Comparison of ENCODE assay signal across 8 cellular contexts in the genomic region with DNA sequence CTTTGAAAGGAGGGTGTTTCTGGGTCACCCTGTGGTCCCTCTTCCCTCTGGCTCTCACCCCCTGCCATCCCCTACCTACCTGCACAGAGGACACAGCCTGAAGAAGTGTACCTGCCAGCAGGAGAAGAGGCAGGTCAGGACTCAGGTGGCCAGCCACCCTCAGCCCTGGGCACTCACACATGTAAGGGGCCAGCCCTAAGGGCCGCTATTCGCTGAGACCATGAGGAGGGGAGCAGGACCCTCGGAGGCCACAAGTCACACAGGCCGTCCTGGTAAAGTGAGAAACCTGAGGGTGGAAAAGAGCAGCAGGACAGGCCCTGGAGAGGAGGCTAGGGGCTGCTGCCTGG. TPM values are rescaled to one million over a fixed set of nuclear protein-coding genes. Genes with fewer than 3 reads are reported as not detected.
A peak's percentile ranks its signal among the peaks of the same experiment; 100 is the strongest.
DNase-seq lines count a peak whose midpoint lies in the region; ATAC-seq and TF ChIP-seq lines count a peak whose summit lies in the region.

No MANE protein-coding gene starts in this region.

- TF ChIP-seq CTCF in activated B cell treated with CpG ODN at 0.5 μM for 24 hours (IDR thresholded peaks at IDR 0.05): no peak

- DNase-seq in T-helper 1 cell (no peak), activated B cell treated with CpG ODN at 0.5 μM for 24 hours (no peak), substantia nigra (lab: John Stamatoyannopoulos, UW) (no peak), DMS79 treated with DMSO at 0.1 percent for 48 hours (lab: John Stamatoyannopoulos, UW) (no peak), OCI-M2 (lab: John Stamatoyannopoulos, UW; ENCODE audit: unreplicated experiment) (no peak), GM19238 (ENCODE audit: insufficient read length, low spot score) (no peak)

- H3K4me1 Mint-ChIP-seq in T-helper 1 cell treated with Interleukin-12 subunit alpha and Interleukin-12 subunit beta and Interleukin-4 antibody, amounts not matched to agents 30 μg/mL and 1 μg/mL, for 36 hours (ENCODE audit: low read depth): peaks cover 29% of the 10 kb centered on the region
- H3K4me1 Mint-ChIP-seq in activated B cell treated with CpG ODN at 0.5 μM for 24 hours: peaks cover 48% of the 10 kb centered on the region

- ATAC-seq in activated B cell treated with CpG ODN at 0.5 μM for 24 hours (ENCODE audit: low read depth): no peak

- peaks cover 4% of the 10 kb centered on the region for H3K27me3 Mint-ChIP-seq in T-helper 1 cell treated with Interleukin-12 subunit alpha and Interleukin-12 subunit beta and Interleukin-4 antibody, amounts not matched to agents 30 μg/mL and 1 μg/mL, for 36 hours (ENCODE audit: low read depth)
- no peaks in the 10 kb centered on the region for H3K27me3 Mint-ChIP-seq in activated B cell treated with CpG ODN at 0.5 μM for 24 hours

- CTCF ChIA-PET in activated B cell treated with CpG ODN at 0.5 μM for 24 hours (lab: Charles Lee): interaction anchor here (0.8 to 3.2 kb wide), 8 partner anchors 16 to 53 kb away, joined by 3 to 31 read pairs (median 8); a partner anchor contains a TSS

- peak overlapping the region; percentile 94 for H3K27ac Mint-ChIP-seq in T-helper 1 cell treated with Interleukin-12 subunit alpha and Interleukin-12 subunit beta and Interleukin-4 antibody, amounts not matched to agents 30 μg/mL and 1 μg/mL, for 36 hours
- peak overlapping the region; percentile 32 for H3K27ac Mint-ChIP-seq in activated B cell treated with CpG ODN at 0.5 μM for 24 hours

- H3K36me3 Mint-ChIP-seq in T-helper 1 cell treated with Interleukin-12 subunit alpha and Interleukin-12 subunit beta and Interleukin-4 antibody, amounts not matched to agents 30 μg/mL and 1 μg/mL, for 36 hours (ENCODE audit: low read depth): peaks cover 13% of the 10 kb centered on the region
- peaks cover 21% of the 10 kb centered on the region for H3K36me3 Mint-ChIP-seq in activated B cell treated with CpG ODN at 0.5 μM for 24 hours (ENCODE audit: low read depth)

- intact Hi-C loops in activated B cell treated with CpG ODN at 0.5 μM for 24 hours (cut with micrococcal nuclease): loop anchor here (1.0 kb wide), 1 partner anchor 49 kb away; a partner anchor contains a TSS

- POLR2A ChIA-PET in activated B cell treated with CpG ODN at 0.5 μM for 24 hours (lab: Charles Lee): interaction anchor here (0.8 to 7.1 kb wide), 6 partner anchors 13 to 48 kb away, joined by 3 to 250 read pairs (median 36); a partner anchor contains a TSS

- H3K4me3 Mint-ChIP-seq in T-helper 1 cell treated with Interleukin-12 subunit alpha and Interleukin-12 subunit beta and Interleukin-4 antibody, amounts not matched to agents 30 μg/mL and 1 μg/mL, for 36 hours: peak overlapping the region; percentile 90
- peak overlapping the region; percentile 87 for H3K4me3 Mint-ChIP-seq in activated B cell treated with CpG ODN at 0.5 μM for 24 hours

- H3K9me3 Mint-ChIP-seq in T-helper 1 cell treated with Interleukin-12 subunit alpha and Interleukin-12 subunit beta and Interleukin-4 antibody, amounts not matched to agents 30 μg/mL and 1 μg/mL, for 36 hours: no peaks in the 10 kb centered on the region
- no peaks in the 10 kb centered on the region for H3K9me3 Mint-ChIP-seq in activated B cell treated with CpG ODN at 0.5 μM for 24 hours

- H3K9me3 ChIP-seq in iPS-18c (ENCODE audit: control insufficient read depth, insufficient read depth, low read length): peaks cover 2% of the 10 kb centered on the region

- H3K27ac ChIP-seq in substantia nigra (ENCODE audit: low read depth, low read length, poor library complexity, severe bottlenecking): peak overlapping the region; percentile 54

- peak overlapping the region; percentile 74 for H3K4me3 ChIP-seq in iPS-18c (ENCODE audit: insufficient read depth, low read depth, low read length)

RNA-seq across cellular contexts. Expression of a gene that starts 1.2 kb away (rescaled TPM):
- 36.4 and 40.3 TPM in 2 replicates for total RNA-seq in activated B cell treated with CpG ODN at 0.5 μM for 24 hours

RNA-seq across cellular contexts. Expression of a gene that starts 19.7 kb away (rescaled TPM):
- 47.0 and 52.2 TPM in 2 replicates for total RNA-seq in activated B cell treated with CpG ODN at 0.5 μM for 24 hours

RNA-seq across cellular contexts. Expression of a gene that starts 32.0 kb away (rescaled TPM):
- 26.3 and 27.3 TPM in 2 replicates for total RNA-seq in activated B cell treated with CpG ODN at 0.5 μM for 24 hours

RNA-seq across cellular contexts. Expression of a gene that starts 48.3 kb away (rescaled TPM):
- 12.3 and 13.4 TPM in 2 replicates for total RNA-seq in activated B cell treated with CpG ODN at 0.5 μM for 24 hours
